29 cellular contexts compared by ENCODE assay signal in the genomic region with DNA sequence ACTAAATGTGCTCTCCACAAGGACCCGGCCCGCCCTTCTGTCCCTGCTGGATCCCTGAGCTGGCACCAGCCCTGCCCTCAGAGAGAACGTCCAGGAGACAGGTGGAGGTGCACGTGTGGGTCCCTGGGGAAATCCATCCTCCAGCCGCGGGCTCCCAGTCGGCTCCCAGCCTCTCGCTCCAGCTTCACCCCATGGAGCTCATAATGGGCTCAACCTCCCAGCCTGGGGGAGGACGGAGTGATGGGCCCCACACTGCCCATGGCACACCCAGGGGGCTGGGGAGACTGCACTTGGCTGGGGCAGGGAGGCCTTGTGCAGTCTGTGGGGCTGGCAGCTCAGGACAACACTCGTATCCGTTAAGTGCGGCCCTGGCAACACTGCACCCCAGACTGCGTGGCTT.
"Had no signal": no experiment of that assay in that cellular context is flagged by ENCODE, and none has a peak within 500 bp of the region (broad histone marks: within the 10 kb centered on the region; RNA-seq: fewer than 3 reads in every experiment).

No MANE protein-coding gene starts in this region.

- H2AFZ ChIP-seq: neural progenitor cell, parathyroid adenoma had no signal

- H3K4me3 Mint-ChIP-seq: immature natural killer cell; mesothelial cell of epicardium; natural killer cell; nephron progenitor cell; stimulated activated naive CD8-positive, alpha-beta T cell treated with anti-CD3 and anti-CD28 coated beads, Interleukin-15, Interleukin-2, amounts not matched to agents 100 ng/mL and 50 ng/mL, for 24 hours had no signal

- H3K4me3 ChIP-seq: left ventricle myocardium inferior, lung, neural progenitor cell, right atrium auricular region, right lobe of liver, smooth muscle cell, suprapubic skin, thoracic aorta, tibial artery, uterus had no signal

- DNase-seq: hypothalamus; immature natural killer cell; kidney; left ventricle myocardium inferior; mesendoderm; naive B cell; natural killer cell; nephron progenitor cell; occipital lobe; right lobe of liver; stimulated activated CD4-positive, alpha-beta T cell treated with anti-CD3 and anti-CD28 coated beads, Interleukin-1b, Interleukin-23, amount 100 ng/mL, for 48 hours; stimulated activated CD4-positive, alpha-beta T cell treated with anti-CD3 and anti-CD28 coated beads, Interleukin-2, amount 100 ng/mL, for 48 hours; stimulated activated CD4-positive, alpha-beta T cell treated with anti-CD3 and anti-CD28 coated beads, Interleukin-4, amount 100 ng/mL, for 4 hours; stimulated activated CD8-positive, alpha-beta memory T cell treated with anti-CD3 and anti-CD28 coated beads, Interleukin-4, amount 100 ng/mL, for 48 hours; stimulated activated naive CD4-positive, alpha-beta T cell; tibial artery; trophoblast cell; uterus had no signal

- H3K9ac ChIP-seq: neural progenitor cell, parathyroid adenoma had no signal

- ATAC-seq: natural killer cell, right lobe of liver had no signal

- H3K27me3 Mint-ChIP-seq: naive B cell; progenitor cell of endocrine pancreas; stimulated activated naive CD8-positive, alpha-beta T cell treated with anti-CD3 and anti-CD28 coated beads, Interleukin-15, Interleukin-2, amounts not matched to agents 100 ng/mL and 50 ng/mL, for 24 hours had no signal

- H3K9me3 ChIP-seq: right lobe of liver, uterus had no signal

- H3K27me3 ChIP-seq: neural progenitor cell, neutrophil, right atrium auricular region, right lobe of liver, suprapubic skin, tibial artery, uterus had no signal

- H3K27ac Mint-ChIP-seq: immature natural killer cell; mesothelial cell of epicardium; natural killer cell; nephron progenitor cell; neural progenitor cell; progenitor cell of endocrine pancreas; stimulated activated naive CD8-positive, alpha-beta T cell treated with anti-CD3 and anti-CD28 coated beads, Interleukin-15, Interleukin-2, amounts not matched to agents 100 ng/mL and 50 ng/mL, for 24 hours had no signal

- H3K36me3 ChIP-seq: left ventricle myocardium inferior, neural progenitor cell, neutrophil, right atrium auricular region, right lobe of liver, suprapubic skin, thoracic aorta, tibial artery, uterus had no signal

- H3K4me2 ChIP-seq: neural progenitor cell, smooth muscle cell had no signal

- H3K4me1 Mint-ChIP-seq: immature natural killer cell, mesothelial cell of epicardium, nephron progenitor cell, neural progenitor cell had no signal

- H3K36me3 Mint-ChIP-seq: neural progenitor cell had no signal

- H3K27ac ChIP-seq: left ventricle myocardium inferior, neural progenitor cell, neutrophil, parathyroid adenoma, right atrium auricular region, right lobe of liver, suprapubic skin, thoracic aorta, tibial artery, uterus had no signal

- H3K79me2 ChIP-seq: parathyroid adenoma had no signal
